Comparison of ENCODE assay signal across 32 cellular contexts in the genomic region with DNA sequence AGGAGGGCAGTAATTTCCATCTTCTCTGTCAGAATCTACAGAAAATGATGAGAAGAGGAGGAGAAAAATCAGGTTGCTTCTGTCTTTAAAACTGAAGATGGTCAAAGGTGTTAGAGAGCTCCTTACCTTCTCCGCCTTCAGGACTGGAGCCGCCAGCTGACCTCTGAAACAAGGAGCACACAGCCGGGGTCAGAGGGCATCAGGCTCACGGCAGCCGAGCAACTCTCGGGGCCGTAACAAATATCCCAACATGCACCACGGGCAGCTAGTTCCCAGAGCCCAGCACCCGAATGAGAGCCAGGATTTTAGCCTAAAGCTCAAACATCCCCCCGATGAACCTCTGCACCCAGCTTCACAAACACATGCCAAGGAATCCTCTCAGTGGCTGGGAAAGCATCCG. TPM values are rescaled to one million over a fixed set of nuclear protein-coding genes. Genes with fewer than 3 reads are reported as not detected.
DNase-seq lines count a peak whose midpoint lies in the region; ATAC-seq, FAIRE-seq and TF ChIP-seq lines count a peak whose summit lies in the region.
"Had no signal": no experiment of that assay in that cellular context is flagged by ENCODE, and none has a peak within 500 bp of the region (broad histone marks: within the 10 kb centered on the region; RNA-seq: fewer than 3 reads in every experiment).

No MANE protein-coding gene starts in this region.

- no peak for FAIRE-seq in HepG2 (lab: Jason Lieb, UNC)
- FAIRE-seq: colon, GM12891 had no signal

- H3K36me3 ChIP-seq in CD8-positive, alpha-beta T cell (ENCODE audit: insufficient read depth, low read length) = peaks cover 23% of the 10 kb centered on the region
- H3K36me3 ChIP-seq in HepG2 (replicated peaks in 1 of 2; ENCODE audit: control insufficient read depth in 1 of 2, insufficient read depth in 2 of 2, low read length in 2 of 2) (peaks cover 30 to 69% of the 10 kb centered on the region in 2 experiments), breast epithelium (no peaks in the 10 kb centered on the region)
- H3K36me3 ChIP-seq: uterus had no signal

- no peak for TF ChIP-seq CTCF in CD8-positive, alpha-beta T cell (IDR thresholded peaks at IDR 0.05)
- TF ChIP-seq CTCF in HepG2 (CRISPR knock-in tag; IDR thresholded peaks at IDR 0.05) = no peak
- TF ChIP-seq CTCF in progenitor cell of endocrine pancreas (IDR thresholded peaks at IDR 0.05; ENCODE audit: unreplicated experiment) = no peak
- TF ChIP-seq CTCF in breast epithelium (IDR thresholded peaks at IDR 0.05) = no peak

- no peaks in the 10 kb centered on the region for H3K9me3 ChIP-seq in CD8-positive, alpha-beta T cell (ENCODE audit: low read length)
- H3K9me3 ChIP-seq in T-helper 17 cell (ENCODE audit: control insufficient read depth, low read length, poor library complexity, severe bottlenecking) (no peaks in the 10 kb centered on the region), HepG2 (ENCODE audit: low read length) (no peaks in the 10 kb centered on the region), breast epithelium (no peaks in the 10 kb centered on the region)
- H3K9me3 ChIP-seq: left ventricle myocardium inferior, Peyer's patch, right atrium auricular region, spleen, uterus had no signal

- CTCF ChIA-PET in CD8-positive, alpha-beta T cell (lab: Charles Lee) = interaction anchor here (1.7 to 7.7 kb wide), 2 partner anchors 26 to 46 kb away, joined by 6 to 38 read pairs; no protein-coding TSS in a partner anchor
- CTCF ChIA-PET in HepG2 (lab: Yijun Ruan, JAX; ENCODE audit: low intra/inter-chr PET ratio, low total read pairs) = no interaction called here

- WGBS in HepG2 (ENCODE audit: low lambda C conversion rate) = 96% methylated on average over 4 of the region's 11 CpGs

- no peak overlapping the region for H3K27ac ChIP-seq in CD8-positive, alpha-beta T cell (ENCODE audit: low read depth, low read length)
- no peak overlapping the region for H3K27ac ChIP-seq in HepG2 (ENCODE audit: extremely low read length, insufficient read depth, low read length)
- no peak overlapping the region for H3K27ac ChIP-seq in breast epithelium
- H3K27ac ChIP-seq: parathyroid adenoma, Peyer's patch, spleen had no signal

- peak overlapping the region; percentile 64 for H3K27ac Mint-ChIP-seq in CD8-positive, alpha-beta T cell
- peak overlapping the region; percentile 21 for H3K27ac Mint-ChIP-seq in T-helper 17 cell
- peak overlapping the region; percentile 11 for H3K27ac Mint-ChIP-seq in progenitor cell of endocrine pancreas
- H3K27ac Mint-ChIP-seq: activated naive CD8-positive, alpha-beta T cell treated with anti-CD3 and anti-CD28 coated beads for 36 hours; B cell; stimulated activated naive CD8-positive, alpha-beta T cell treated with anti-CD3 and anti-CD28 coated beads, Interleukin-15, Interleukin-2, amounts not matched to agents 100 ng/mL and 50 ng/mL, for 24 hours had no signal

- POLR2A ChIA-PET in CD8-positive, alpha-beta T cell (lab: Charles Lee) = interaction anchor here (1.1 to 1.4 kb wide), 2 partner anchors 14 to 37 kb away, joined by 3 read pairs; a partner anchor contains a TSS
- POLR2A ChIA-PET in HepG2 (lab: Yijun Ruan, JAX) = interaction anchor here (0.7 to 0.8 kb wide), 2 partner anchors 20 to 38 kb away, joined by 3 to 6 read pairs; a partner anchor contains a TSS

- TF ChIP-seq EP300 in HepG2 (IDR thresholded peaks at IDR 0.05; ENCODE audit: low read depth in 2 of 2, low read length in 2 of 2) (no peak), HepG2 (CRISPR knock-in tag; IDR thresholded peaks at IDR 0.05; ENCODE audit: borderline replicate concordance) (no peak)

- peaks cover 77% of the 10 kb centered on the region for H3K79me2 ChIP-seq in HepG2 (ENCODE audit: insufficient read depth, low read length)

- DNase-seq in CD8-positive, alpha-beta T cell = no peak
- DNase-seq in T-helper 17 cell (no peak), HepG2 (ENCODE audit: low spot score) (no peak), progenitor cell of endocrine pancreas (ENCODE audit: low spot score, unreplicated experiment) (no peak), GOT3 (lab: John Stamatoyannopoulos, UW) (no peak), breast epithelium (ENCODE audit: low spot score in 2 of 2) (no peak)
- DNase-seq: ACHN; activated CD4-positive, alpha-beta T cell treated with anti-CD3 and anti-CD28 coated beads for 36 hours; activated gamma-delta T cell; activated naive CD8-positive, alpha-beta T cell treated with anti-CD3 and anti-CD28 coated beads for 36 hours; anterior cingulate cortex; HCEC 1CT; Kasumi-1; left ventricle myocardium inferior; naive thymus-derived CD8-positive, alpha-beta T cell; NCI-H446; NCI-H774; Peyer's patch; SIG-M5; spleen; stimulated activated CD4-positive, alpha-beta T cell treated with anti-CD3 and anti-CD28 coated beads, Interleukin-2, amount 100 ng/mL, for 24 hours; stimulated activated CD8-positive, alpha-beta memory T cell treated with anti-CD3 and anti-CD28 coated beads, Interleukin-4, amount 100 ng/mL, for 48 hours; SW 1271; T-helper 9 cell; uterus had no signal

- no peaks in the 10 kb centered on the region for H3K27me3 Mint-ChIP-seq in CD8-positive, alpha-beta T cell (ENCODE audit: low read depth)
- H3K27me3 Mint-ChIP-seq in T-helper 17 cell (no peaks in the 10 kb centered on the region), progenitor cell of endocrine pancreas (no peaks in the 10 kb centered on the region)
- H3K27me3 Mint-ChIP-seq: activated CD4-positive, alpha-beta T cell treated with anti-CD3 and anti-CD28 coated beads for 36 hours; activated naive CD8-positive, alpha-beta T cell treated with anti-CD3 and anti-CD28 coated beads for 36 hours; B cell; naive thymus-derived CD8-positive, alpha-beta T cell; stimulated activated naive CD8-positive, alpha-beta T cell treated with anti-CD3 and anti-CD28 coated beads, Interleukin-15, Interleukin-2, amounts not matched to agents 100 ng/mL and 50 ng/mL, for 24 hours had no signal

- no peak overlapping the region for H3K4me3 ChIP-seq in CD8-positive, alpha-beta T cell (ENCODE audit: low read depth, low read length)
- H3K4me3 ChIP-seq in HepG2 (replicated peaks in 1 of 3; ENCODE audit: insufficient read depth in 1 of 3, low read depth in 2 of 3, low read length in 3 of 3) (no peak overlapping the region), breast epithelium (no peak overlapping the region)
- H3K4me3 ChIP-seq: left ventricle myocardium inferior, Peyer's patch, right atrium auricular region, spleen, uterus had no signal

- peaks cover 53% of the 10 kb centered on the region; the same call in 1 of the 2 replicates for H4K20me1 ChIP-seq in HepG2 (ENCODE audit: insufficient read depth, low read length)

- H2AFZ ChIP-seq in HepG2 (ENCODE audit: low read length) = no peak overlapping the region
- H2AFZ ChIP-seq: parathyroid adenoma had no signal

- H3K4me3 Mint-ChIP-seq in CD8-positive, alpha-beta T cell = no peak overlapping the region
- no peak overlapping the region for H3K4me3 Mint-ChIP-seq in T-helper 17 cell
- no peak overlapping the region for H3K4me3 Mint-ChIP-seq in progenitor cell of endocrine pancreas (ENCODE audit: low read depth)
- H3K4me3 Mint-ChIP-seq: activated CD4-positive, alpha-beta T cell treated with anti-CD3 and anti-CD28 coated beads for 36 hours; activated naive CD8-positive, alpha-beta T cell treated with anti-CD3 and anti-CD28 coated beads for 36 hours; B cell; stimulated activated naive CD8-positive, alpha-beta T cell treated with anti-CD3 and anti-CD28 coated beads, Interleukin-15, Interleukin-2, amounts not matched to agents 100 ng/mL and 50 ng/mL, for 24 hours had no signal

- BruUV-seq in HepG2 (replicated peaks; lab: Mats Ljungman, UMichigan) = no TSS peak

- no peak overlapping the region for H3K9ac ChIP-seq in HepG2 (ENCODE audit: insufficient read depth, low read depth, low read length)
- H3K9ac ChIP-seq: parathyroid adenoma had no signal

- in situ Hi-C loops in HepG2 (cut with HindIII; ENCODE audit: extremely low pct_ligation_motif_present, low pct_unique_long_range_greater_than_20kb) = no loop called here

- TF ChIP-seq RAD21 in HepG2 (CRISPR knock-in tag; IDR thresholded peaks at IDR 0.05) = no peak

- TF ChIP-seq POLR2A in HepG2 (IDR thresholded peaks at IDR 0.05; ENCODE audit: insufficient read depth in 1 of 2, low read depth in 2 of 2, low read length in 2 of 2) = no peak
- TF ChIP-seq POLR2A in breast epithelium (IDR thresholded peaks at IDR 0.05) = no peak

- H3K36me3 Mint-ChIP-seq in CD8-positive, alpha-beta T cell = peaks cover 63% of the 10 kb centered on the region
- H3K36me3 Mint-ChIP-seq in T-helper 17 cell (ENCODE audit: low read depth) (peaks cover 2% of the 10 kb centered on the region), progenitor cell of endocrine pancreas (ENCODE audit: insufficient read depth) (peaks cover 3% of the 10 kb centered on the region)

- H3K9me3 Mint-ChIP-seq in CD8-positive, alpha-beta T cell = no peaks in the 10 kb centered on the region
- H3K9me3 Mint-ChIP-seq in progenitor cell of endocrine pancreas (ENCODE audit: low read depth) = no peaks in the 10 kb centered on the region
- H3K9me3 Mint-ChIP-seq: activated naive CD8-positive, alpha-beta T cell treated with anti-CD3 and anti-CD28 coated beads for 36 hours; naive thymus-derived CD8-positive, alpha-beta T cell; stimulated activated naive CD8-positive, alpha-beta T cell treated with anti-CD3 and anti-CD28 coated beads, Interleukin-15, Interleukin-2, amounts not matched to agents 100 ng/mL and 50 ng/mL, for 24 hours had no signal

- intact Hi-C loops in CD8-positive, alpha-beta T cell (cut with DNase I, micrococcal nuclease) = no loop called here
- intact Hi-C loops in HepG2 (cut with micrococcal nuclease; ENCODE audit: unreplicated experiment) (no loop called here), breast epithelium (cut with DNase I; ENCODE audit: low total_unique reads) (no loop called here)

- peaks cover 30% of the 10 kb centered on the region for H3K4me1 Mint-ChIP-seq in CD8-positive, alpha-beta T cell (ENCODE audit: low read depth)
- H3K4me1 Mint-ChIP-seq in T-helper 17 cell (peaks cover 16% of the 10 kb centered on the region), progenitor cell of endocrine pancreas (ENCODE audit: low read depth) (peaks cover 5% of the 10 kb centered on the region)

- no peak overlapping the region for H3K4me2 ChIP-seq in HepG2 (ENCODE audit: low read depth, low read length)

- peaks cover 10% of the 10 kb centered on the region for H3K4me1 ChIP-seq in CD8-positive, alpha-beta T cell (ENCODE audit: insufficient read depth, low read length)
- H3K4me1 ChIP-seq in HepG2 (ENCODE audit: insufficient read depth, low read length) = peaks cover 11% of the 10 kb centered on the region
- H3K4me1 ChIP-seq in breast epithelium = peaks cover 0 to 7% of the 10 kb centered on the region in 2 donors
- H3K4me1 ChIP-seq: parathyroid adenoma, uterus had no signal

- H3K27me3 ChIP-seq in CD8-positive, alpha-beta T cell (ENCODE audit: insufficient read depth, low read length) = no peaks in the 10 kb centered on the region
- H3K27me3 ChIP-seq in HepG2 (ENCODE audit: control insufficient read depth in 1 of 2, insufficient read depth in 2 of 2, low read length in 2 of 2) (no peaks in the 10 kb centered on the region), breast epithelium (no peaks in the 10 kb centered on the region)
- H3K27me3 ChIP-seq: Peyer's patch, right atrium auricular region, spleen, uterus had no signal

- no peak for ATAC-seq in CD8-positive, alpha-beta T cell
- ATAC-seq in T-helper 17 cell (no peak), HepG2 (no peak), GM18873 (IDR thresholded peaks at IDR 0.05; ENCODE audit: low FRiP score, unreplicated experiment) (no peak)
- ATAC-seq: activated CD4-positive, alpha-beta T cell treated with anti-CD3 and anti-CD28 coated beads for 36 hours; naive thymus-derived CD8-positive, alpha-beta T cell had no signal

RNA-seq across cellular contexts. Expression of a gene that starts 27.6 kb away (rescaled TPM):
- 10 to 100 TPM; 28.0 to 33.1 TPM for total RNA-seq in CD8-positive, alpha-beta T cell
- total RNA-seq in T-helper 17 cell = 10 to 100 TPM; 41.0 to 47.1 TPM
- total RNA-seq in HepG2 (2016; rRNA removed; fragmentation: Illumina TruSeq; extraction: Trizol) = 1.7 and 3.1 TPM in 2 replicates
- 0.40 and 0.53 TPM in 2 replicates for total RNA-seq in HepG2 (2016; cell fraction: cytosol; rRNA removed; fragmentation: Illumina TruSeq; extraction: Trizol; ENCODE audit: low read depth)
- 1.1 and 3.0 TPM in 2 replicates for total RNA-seq in HepG2 (2016; cell fraction: insoluble cytoplasmic fraction; rRNA removed; fragmentation: Illumina TruSeq; extraction: Trizol)
- total RNA-seq in HepG2 (2016; cell fraction: membrane; rRNA removed; fragmentation: Illumina TruSeq; extraction: Trizol) = 1.2 and 1.4 TPM in 2 replicates
- total RNA-seq in HepG2 (2016; cell fraction: nucleus; rRNA removed; fragmentation: Illumina TruSeq; extraction: Trizol) = 2.6 and 2.9 TPM in 2 replicates
- polyA plus RNA-seq in HepG2 (2011; rRNA removed) = 3.1 and 4.5 TPM in 2 replicates
- 2.9 and 3.5 TPM in 2 replicates for polyA plus RNA-seq in HepG2 (2011; cell fraction: cytosol; rRNA removed)
- polyA plus RNA-seq in HepG2 (2011; cell fraction: nucleus; rRNA removed) = 19.5 and 22.9 TPM in 2 replicates
- polyA plus RNA-seq in HepG2 (2012) = 1.8 and 1.9 TPM in 2 replicates
- 0.40 and 0.43 TPM in 2 replicates for polyA plus RNA-seq in HepG2 (2016; cell fraction: cytosol; fragmentation: Illumina TruSeq; extraction: Trizol; ENCODE audit: low read depth)
- 1.1 and 1.4 TPM in 2 replicates for polyA plus RNA-seq in HepG2 (2016; cell fraction: insoluble cytoplasmic fraction; fragmentation: Illumina TruSeq; extraction: Trizol; ENCODE audit: low read depth)
- 0.61 and 0.87 TPM in 2 replicates for polyA plus RNA-seq in HepG2 (2016; cell fraction: membrane; fragmentation: Illumina TruSeq; extraction: Trizol; ENCODE audit: low read depth)
- 10.1 and 13.8 TPM in 2 replicates for polyA plus RNA-seq in HepG2 (2016; cell fraction: nucleus; fragmentation: Illumina TruSeq; extraction: Trizol; ENCODE audit: insufficient read depth, low read depth)
- polyA minus RNA-seq in HepG2 (2011; rRNA and poly(A)+ RNA removed; ENCODE audit: low replicate concordance) = 0.28 and 3.1 TPM in 2 replicates
- polyA minus RNA-seq in HepG2 (2011; cell fraction: cytosol; rRNA and poly(A)+ RNA removed) = 0.40 and 1.1 TPM in 2 replicates
- polyA minus RNA-seq in HepG2 (2011; cell fraction: nucleus; rRNA and poly(A)+ RNA removed) = 3.0 and 3.1 TPM in 2 replicates
- total RNA-seq in progenitor cell of endocrine pancreas = 22.1 and 22.5 TPM in 2 replicates
- 10 to 100 TPM in 2 of 3 donors, 1 to 10 TPM in 1; 9.4 to 19.0 (median 16.4) TPM for total RNA-seq in breast epithelium

RNA-seq across cellular contexts. Expression of a gene that starts 36.3 kb away (rescaled TPM):
- total RNA-seq in CD8-positive, alpha-beta T cell = 100 to 1,000 TPM; 109 to 118 TPM
- total RNA-seq in T-helper 17 cell (10 to 100 TPM; 76.8 to 86.9 TPM), HepG2 (2016; rRNA removed; fragmentation: Illumina TruSeq; extraction: Trizol) (37.2 and 39.5 TPM in 2 replicates), progenitor cell of endocrine pancreas (99.9 and 106 TPM in 2 replicates), breast epithelium (10 to 100 TPM; 54.4 to 66.2 (median 64.9) TPM)
- 15.1 and 18.2 TPM in 2 replicates for total RNA-seq in HepG2 (2016; cell fraction: cytosol; rRNA removed; fragmentation: Illumina TruSeq; extraction: Trizol; ENCODE audit: low read depth)
- total RNA-seq in HepG2 (2016; cell fraction: insoluble cytoplasmic fraction; rRNA removed; fragmentation: Illumina TruSeq; extraction: Trizol) = 27.1 and 40.8 TPM in 2 replicates
- total RNA-seq in HepG2 (2016; cell fraction: membrane; rRNA removed; fragmentation: Illumina TruSeq; extraction: Trizol) = 19.4 and 20.4 TPM in 2 replicates
- total RNA-seq in HepG2 (2016; cell fraction: nucleus; rRNA removed; fragmentation: Illumina TruSeq; extraction: Trizol) = 47.7 and 56.8 TPM in 2 replicates
- 149 and 151 TPM in 2 replicates for polyA plus RNA-seq in HepG2 (2011; rRNA removed)
- polyA plus RNA-seq in HepG2 (2011; cell fraction: cytosol; rRNA removed) = 91.7 and 149 TPM in 2 replicates
- polyA plus RNA-seq in HepG2 (2011; cell fraction: nucleus; rRNA removed) = 233 and 293 TPM in 2 replicates
- polyA plus RNA-seq in HepG2 (2012) = 62.1 and 64.6 TPM in 2 replicates
- polyA plus RNA-seq in HepG2 (2016; cell fraction: cytosol; fragmentation: Illumina TruSeq; extraction: Trizol; ENCODE audit: low read depth) = 10.3 and 11.7 TPM in 2 replicates
- 53.5 and 62.0 TPM in 2 replicates for polyA plus RNA-seq in HepG2 (2016; cell fraction: insoluble cytoplasmic fraction; fragmentation: Illumina TruSeq; extraction: Trizol; ENCODE audit: low read depth)
- polyA plus RNA-seq in HepG2 (2016; cell fraction: membrane; fragmentation: Illumina TruSeq; extraction: Trizol; ENCODE audit: low read depth) = 18.2 and 24.3 TPM in 2 replicates
- 127 and 170 TPM in 2 replicates for polyA plus RNA-seq in HepG2 (2016; cell fraction: nucleus; fragmentation: Illumina TruSeq; extraction: Trizol; ENCODE audit: insufficient read depth, low read depth)
- 43.2 and 193 TPM in 2 replicates for polyA minus RNA-seq in HepG2 (2011; rRNA and poly(A)+ RNA removed; ENCODE audit: low replicate concordance)
- 76.9 and 86.6 TPM in 2 replicates for polyA minus RNA-seq in HepG2 (2011; cell fraction: cytosol; rRNA and poly(A)+ RNA removed)
- polyA minus RNA-seq in HepG2 (2011; cell fraction: nucleus; rRNA and poly(A)+ RNA removed) = 74.3 and 80.3 TPM in 2 replicates

RNA-seq across cellular contexts. Expression of a gene that starts 37.0 kb away (rescaled TPM):
- 10 to 100 TPM; 17.4 to 18.6 TPM for total RNA-seq in CD8-positive, alpha-beta T cell
- total RNA-seq in T-helper 17 cell (10 to 100 TPM; 24.6 TPM), HepG2 (2016; rRNA removed; fragmentation: Illumina TruSeq; extraction: Trizol) (1.2 and 2.4 TPM in 2 replicates), progenitor cell of endocrine pancreas (13.9 and 15.2 TPM in 2 replicates), breast epithelium (10 to 100 TPM in 1 of 3 donors, 1 to 10 TPM in 2; 6.1 to 11.8 (median 9.2) TPM)
- total RNA-seq in HepG2 (2016; cell fraction: cytosol; rRNA removed; fragmentation: Illumina TruSeq; extraction: Trizol; ENCODE audit: low read depth) = 1.2 and 2.0 TPM in 2 replicates
- total RNA-seq in HepG2 (2016; cell fraction: insoluble cytoplasmic fraction; rRNA removed; fragmentation: Illumina TruSeq; extraction: Trizol) = 1.1 and 2.6 TPM in 2 replicates
- total RNA-seq in HepG2 (2016; cell fraction: membrane; rRNA removed; fragmentation: Illumina TruSeq; extraction: Trizol) = 1.6 and 2.0 TPM in 2 replicates
- 2.4 and 2.8 TPM in 2 replicates for total RNA-seq in HepG2 (2016; cell fraction: nucleus; rRNA removed; fragmentation: Illumina TruSeq; extraction: Trizol)
- 2.4 and 3.1 TPM in 2 replicates for polyA plus RNA-seq in HepG2 (2011; rRNA removed)
- 1.3 and 1.9 TPM in 2 replicates for polyA plus RNA-seq in HepG2 (2011; cell fraction: cytosol; rRNA removed)
- polyA plus RNA-seq in HepG2 (2011; cell fraction: nucleus; rRNA removed) = 12.9 and 13.7 TPM in 2 replicates
- polyA plus RNA-seq in HepG2 (2012) = 0.61 and 1.0 TPM in 2 replicates
- polyA plus RNA-seq in HepG2 (2016; cell fraction: cytosol; fragmentation: Illumina TruSeq; extraction: Trizol; ENCODE audit: low read depth) = 0.49 and 0.65 TPM in 2 replicates
- polyA plus RNA-seq in HepG2 (2016; cell fraction: insoluble cytoplasmic fraction; fragmentation: Illumina TruSeq; extraction: Trizol; ENCODE audit: low read depth) = 0.78 and 1.4 TPM in 2 replicates
- polyA plus RNA-seq in HepG2 (2016; cell fraction: membrane; fragmentation: Illumina TruSeq; extraction: Trizol; ENCODE audit: low read depth) = 0.82 and 0.91 TPM in 2 replicates
- polyA plus RNA-seq in HepG2 (2016; cell fraction: nucleus; fragmentation: Illumina TruSeq; extraction: Trizol; ENCODE audit: insufficient read depth, low read depth) = 4.8 and 5.0 TPM in 2 replicates
- 0.33 and 2.8 TPM in 2 replicates for polyA minus RNA-seq in HepG2 (2011; rRNA and poly(A)+ RNA removed; ENCODE audit: low replicate concordance)
- polyA minus RNA-seq in HepG2 (2011; cell fraction: cytosol; rRNA and poly(A)+ RNA removed) = 0.59 and 1.2 TPM in 2 replicates
- polyA minus RNA-seq in HepG2 (2011; cell fraction: nucleus; rRNA and poly(A)+ RNA removed) = 3.7 and 4.2 TPM in 2 replicates

RNA-seq across cellular contexts. Expression of a gene that starts 38.1 kb away (rescaled TPM):
- 100 to 1,000 TPM in 1 of 2 experiments, 10 to 100 TPM in 1; 86.6 to 103 TPM for total RNA-seq in CD8-positive, alpha-beta T cell
- total RNA-seq in T-helper 17 cell (100 to 1,000 TPM; 102 to 108 TPM), HepG2 (2016; rRNA removed; fragmentation: Illumina TruSeq; extraction: Trizol) (378 and 396 TPM in 2 replicates), progenitor cell of endocrine pancreas (210 and 217 TPM in 2 replicates), breast epithelium (100 to 1,000 TPM; 186 to 278 (median 186) TPM)
- total RNA-seq in HepG2 (2016; cell fraction: cytosol; rRNA removed; fragmentation: Illumina TruSeq; extraction: Trizol; ENCODE audit: low read depth) = 206 and 277 TPM in 2 replicates
- total RNA-seq in HepG2 (2016; cell fraction: insoluble cytoplasmic fraction; rRNA removed; fragmentation: Illumina TruSeq; extraction: Trizol) = 384 and 456 TPM in 2 replicates
- total RNA-seq in HepG2 (2016; cell fraction: membrane; rRNA removed; fragmentation: Illumina TruSeq; extraction: Trizol) = 192 and 280 TPM in 2 replicates
- total RNA-seq in HepG2 (2016; cell fraction: nucleus; rRNA removed; fragmentation: Illumina TruSeq; extraction: Trizol) = 124 and 130 TPM in 2 replicates
- polyA plus RNA-seq in HepG2 (2011; rRNA removed) = 286 and 302 TPM in 2 replicates
- 407 and 879 TPM in 2 replicates for polyA plus RNA-seq in HepG2 (2011; cell fraction: cytosol; rRNA removed)
- 341 and 384 TPM in 2 replicates for polyA plus RNA-seq in HepG2 (2011; cell fraction: nucleus; rRNA removed)
- 182 and 188 TPM in 2 replicates for polyA plus RNA-seq in HepG2 (2012)
- 245 and 314 TPM in 2 replicates for polyA plus RNA-seq in HepG2 (2016; cell fraction: cytosol; fragmentation: Illumina TruSeq; extraction: Trizol; ENCODE audit: low read depth)
- polyA plus RNA-seq in HepG2 (2016; cell fraction: insoluble cytoplasmic fraction; fragmentation: Illumina TruSeq; extraction: Trizol; ENCODE audit: low read depth) = 420 and 459 TPM in 2 replicates
- 204 and 246 TPM in 2 replicates for polyA plus RNA-seq in HepG2 (2016; cell fraction: membrane; fragmentation: Illumina TruSeq; extraction: Trizol; ENCODE audit: low read depth)
- polyA plus RNA-seq in HepG2 (2016; cell fraction: nucleus; fragmentation: Illumina TruSeq; extraction: Trizol; ENCODE audit: insufficient read depth, low read depth) = 232 and 235 TPM in 2 replicates
- polyA minus RNA-seq in HepG2 (2011; rRNA and poly(A)+ RNA removed; ENCODE audit: low replicate concordance) = 32.1 and 88.3 TPM in 2 replicates
- 38.6 and 41.0 TPM in 2 replicates for polyA minus RNA-seq in HepG2 (2011; cell fraction: cytosol; rRNA and poly(A)+ RNA removed)
- 16.5 and 21.2 TPM in 2 replicates for polyA minus RNA-seq in HepG2 (2011; cell fraction: nucleus; rRNA and poly(A)+ RNA removed)

Comparison
In these comparisons a context has a peak if more than half of its experiments do, and no peak if none do; other contexts are left out.
1. H3K27ac Mint-ChIP-seq: peak in every context shown above with its lines; median percentile 64 in CD8-positive, alpha-beta T cell; 21 in T-helper 17 cell; 11 in progenitor cell of endocrine pancreas.